ENCODE assay signal across 1 cellular context in genomic region chr6:170095273-170095976, GRCh38.
TF ChIP-seq lines count a peak whose summit lies in the region.

No MANE protein-coding gene starts in this region.

TF ChIP-seq in HepG2, 621 proteins besides CTCF, POLR2A, EP300 and RAD21 (continued from another document):
- TF ChIP-seq ZBTB34 (CRISPR knock-in tag; IDR thresholded peaks at IDR 0.05) (no peak), CBFB (CRISPR knock-in tag; IDR thresholded peaks at IDR 0.05) (no peak), TBX3 (IDR thresholded peaks at IDR 0.05; ENCODE audit: borderline replicate concordance) (no peak), ZNF30 (CRISPR knock-in tag; IDR thresholded peaks at IDR 0.05) (no peak), ZSCAN20 (CRISPR knock-in tag; IDR thresholded peaks at IDR 0.05; ENCODE audit: borderline replicate concordance) (no peak)
